16 cellular contexts compared by ENCODE assay signal in genomic region chr6:106731843-106732160, GRCh38.
DNase-seq lines count a peak whose midpoint lies in the region; ATAC-seq and TF ChIP-seq lines count a peak whose summit lies in the region.
"Had no signal": no experiment of that assay in that cellular context is flagged by ENCODE, and none has a peak within 500 bp of the region (broad histone marks: within the 10 kb centered on the region; RNA-seq: fewer than 3 reads in every experiment).

No MANE protein-coding gene starts in this region.

- H3K27me3 ChIP-seq in body of pancreas: no peaks in the 10 kb centered on the region
- H3K27me3 ChIP-seq: SJCRH30 had no signal

- TSS peak; percentile 25 for BruUV-seq in Calu3 (replicated peaks; lab: Mats Ljungman, UMichigan)

- no peaks in the 10 kb centered on the region for H3K36me3 ChIP-seq in body of pancreas (replicated peaks in 1 of 2; ENCODE audit: insufficient read depth in 1 of 2, low read depth in 2 of 2)
- H3K36me3 ChIP-seq: SJCRH30 had no signal

- CTCF ChIA-PET in Calu3 (lab: Charles Lee): no interaction called here
- CTCF ChIA-PET in activated CD4-positive, alpha-beta memory T cell treated with anti-CD3 and anti-CD28 coated beads for 36 hours (lab: Charles Lee): no interaction called here

- no peaks in the 10 kb centered on the region for H3K9me3 ChIP-seq in body of pancreas
- H3K9me3 ChIP-seq: SJCRH30 had no signal

- no peak for TF ChIP-seq CTCF in Calu3 (IDR thresholded peaks at IDR 0.05; ENCODE audit: unreplicated experiment)
- no peak for TF ChIP-seq CTCF in body of pancreas (IDR thresholded peaks at IDR 0.05)

- peaks cover 89% of the 10 kb centered on the region for H3K4me1 ChIP-seq in body of pancreas

- H3K4me3 ChIP-seq in body of pancreas: no peak overlapping the region
- H3K4me3 ChIP-seq: PC-9, SJCRH30 had no signal

- DNase-seq in Calu3 (no peak), body of pancreas (no peak), memory B cell (ENCODE audit: low spot score in 2 of 2) (no peak), posterior vena cava (ENCODE audit: low spot score) (no peak), NCI-H2081 (lab: John Stamatoyannopoulos, UW) (no peak), NCI-H748 treated with DMSO at 0.1 percent for 48 hours (lab: John Stamatoyannopoulos, UW) (no peak)
- no peak for DNase-seq in stimulated activated effector memory CD8-positive, alpha-beta T cell treated with anti-CD3 and anti-CD28 coated beads, Interleukin-12 subunit alpha, Interleukin-12 subunit beta, amount 100 ng/mL, for 72 hours (ENCODE audit: low spot score in 2 of 2)
- no peak for DNase-seq in activated CD4-positive, alpha-beta memory T cell treated with anti-CD3 and anti-CD28 coated beads for 36 hours
- DNase-seq: DMS153, H9, NCI-H187 treated with DMSO at 0.1 percent for 48 hours, NCI-H774, PC-9, SJCRH30 had no signal

- H3K27ac ChIP-seq in body of pancreas: peak overlapping the region; percentile 87 to 94 (median 89)
- H3K27ac ChIP-seq: HL-60, PC-9, SJCRH30 had no signal

- 87 to 90% methylated on average over 1 of the region's 1 CpG for WGBS in body of pancreas, 2 donors

- POLR2A ChIA-PET in activated CD4-positive, alpha-beta memory T cell treated with anti-CD3 and anti-CD28 coated beads for 36 hours (lab: Charles Lee): no interaction called here

- H3K9me3 Mint-ChIP-seq in Calu3 (ENCODE audit: low read depth, unreplicated experiment): no peaks in the 10 kb centered on the region
- H3K9me3 Mint-ChIP-seq in memory B cell: peaks cover 2% of the 10 kb centered on the region
- peaks cover 2% of the 10 kb centered on the region for H3K9me3 Mint-ChIP-seq in stimulated activated effector memory CD8-positive, alpha-beta T cell treated with anti-CD3 and anti-CD28 coated beads, Interleukin-12 subunit alpha, Interleukin-12 subunit beta, amount 100 ng/mL, for 72 hours
- peaks cover 5% of the 10 kb centered on the region for H3K9me3 Mint-ChIP-seq in activated CD4-positive, alpha-beta memory T cell treated with anti-CD3 and anti-CD28 coated beads for 36 hours

- peaks cover 77% of the 10 kb centered on the region for H3K4me1 Mint-ChIP-seq in Calu3 (ENCODE audit: low read depth, unreplicated experiment)
- peaks cover 50% of the 10 kb centered on the region for H3K4me1 Mint-ChIP-seq in memory B cell
- H3K4me1 Mint-ChIP-seq in stimulated activated effector memory CD8-positive, alpha-beta T cell treated with anti-CD3 and anti-CD28 coated beads, Interleukin-12 subunit alpha, Interleukin-12 subunit beta, amount 100 ng/mL, for 72 hours: no peaks in the 10 kb centered on the region
- no peaks in the 10 kb centered on the region for H3K4me1 Mint-ChIP-seq in activated CD4-positive, alpha-beta memory T cell treated with anti-CD3 and anti-CD28 coated beads for 36 hours (ENCODE audit: low read depth)
- H3K4me1 Mint-ChIP-seq: CD14-positive monocyte had no signal

- peak overlapping the region; percentile 79 for H3K27ac Mint-ChIP-seq in Calu3 (ENCODE audit: unreplicated experiment)
- peak overlapping the region; percentile 80 for H3K27ac Mint-ChIP-seq in memory B cell
- H3K27ac Mint-ChIP-seq in stimulated activated effector memory CD8-positive, alpha-beta T cell treated with anti-CD3 and anti-CD28 coated beads, Interleukin-12 subunit alpha, Interleukin-12 subunit beta, amount 100 ng/mL, for 72 hours: no peak overlapping the region
- H3K27ac Mint-ChIP-seq in activated CD4-positive, alpha-beta memory T cell treated with anti-CD3 and anti-CD28 coated beads for 36 hours: no peak overlapping the region
- H3K27ac Mint-ChIP-seq: H9 had no signal

- H3K36me3 Mint-ChIP-seq in Calu3 (ENCODE audit: insufficient read depth, unreplicated experiment) (peaks cover 22% of the 10 kb centered on the region), memory B cell (peaks cover 5% of the 10 kb centered on the region)
- H3K36me3 Mint-ChIP-seq in stimulated activated effector memory CD8-positive, alpha-beta T cell treated with anti-CD3 and anti-CD28 coated beads, Interleukin-12 subunit alpha, Interleukin-12 subunit beta, amount 100 ng/mL, for 72 hours: no peaks in the 10 kb centered on the region
- no peaks in the 10 kb centered on the region for H3K36me3 Mint-ChIP-seq in activated CD4-positive, alpha-beta memory T cell treated with anti-CD3 and anti-CD28 coated beads for 36 hours
- H3K36me3 Mint-ChIP-seq: CD14-positive monocyte had no signal

- intact Hi-C loops in Calu3 (cut with micrococcal nuclease; ENCODE audit: unreplicated experiment) (loop anchor here (2.0 to 5.0 kb wide), 6 partner anchors 15 to 245 kb away; partner anchors contain the start of genes QRSL1 and RTN4IP1), body of pancreas (cut with DNase I) (no loop called here), posterior vena cava (cut with DNase I) (loop anchor here in 1 of 2 donors (2.0 kb wide), 1 partner anchor 21 kb away; no protein-coding TSS in a partner anchor)
- intact Hi-C loops in activated CD4-positive, alpha-beta memory T cell treated with anti-CD3 and anti-CD28 coated beads for 36 hours (cut with micrococcal nuclease): no loop called here

- no peak for ATAC-seq in body of pancreas
- ATAC-seq in memory B cell (ENCODE audit: low read depth): no peak
- peak; percentile 26 for ATAC-seq in stimulated activated effector memory CD8-positive, alpha-beta T cell treated with anti-CD3 and anti-CD28 coated beads, Interleukin-12 subunit alpha, Interleukin-12 subunit beta, amount 100 ng/mL, for 72 hours

- H3K4me3 Mint-ChIP-seq in Calu3 (ENCODE audit: low read depth, unreplicated experiment): peak overlapping the region; percentile 6
- no peak overlapping the region for H3K4me3 Mint-ChIP-seq in memory B cell
- no peak overlapping the region for H3K4me3 Mint-ChIP-seq in stimulated activated effector memory CD8-positive, alpha-beta T cell treated with anti-CD3 and anti-CD28 coated beads, Interleukin-12 subunit alpha, Interleukin-12 subunit beta, amount 100 ng/mL, for 72 hours
- no peak overlapping the region for H3K4me3 Mint-ChIP-seq in activated CD4-positive, alpha-beta memory T cell treated with anti-CD3 and anti-CD28 coated beads for 36 hours
- H3K4me3 Mint-ChIP-seq: CD14-positive monocyte, H9 had no signal

- no peak for TF ChIP-seq POLR2A in body of pancreas (IDR thresholded peaks at IDR 0.05)

- H3K27me3 Mint-ChIP-seq in Calu3 (ENCODE audit: unreplicated experiment) (no peaks in the 10 kb centered on the region), memory B cell (no peaks in the 10 kb centered on the region)
- peaks cover 5% of the 10 kb centered on the region for H3K27me3 Mint-ChIP-seq in activated CD4-positive, alpha-beta memory T cell treated with anti-CD3 and anti-CD28 coated beads for 36 hours

Comparison
In these comparisons a context has a peak if more than half of its experiments do, and no peak if none do; other contexts are left out.
1. H3K27ac Mint-ChIP-seq: peak in Calu3 (single experiment) and memory B cell (single experiment); none in stimulated activated effector memory CD8-positive, alpha-beta T cell treated with anti-CD3 and anti-CD28 coated beads, Interleukin-12 subunit alpha, Interleukin-12 subunit beta, amount 100 ng/mL, for 72 hours (single experiment) and activated CD4-positive, alpha-beta memory T cell treated with anti-CD3 and anti-CD28 coated beads for 36 hours (single experiment).